ENCODE assay signal across 23 cellular contexts in genomic region chr6:5103250-5103649, GRCh38.
"Had no signal": no experiment of that assay in that cellular context is flagged by ENCODE, and none has a peak within 500 bp of the region (broad histone marks: within the 10 kb centered on the region; RNA-seq: fewer than 3 reads in every experiment).

No MANE protein-coding gene starts in this region.

- H3K27ac ChIP-seq: body of pancreas, esophagus squamous epithelium, foreskin keratinocyte, transverse colon, uterus, VCaP had no signal

- ATAC-seq: activated T-cell treated with anti-CD3 and anti-CD28 coated beads, Interleukin-2, amount 50 U/mL, for 72 hours; body of pancreas; effector memory CD8-positive, alpha-beta T cell; foreskin keratinocyte; stimulated activated naive CD8-positive, alpha-beta T cell treated with anti-CD3 and anti-CD28 coated beads, Interleukin-15, Interleukin-2, amounts not matched to agents 100 U/mL and 50 U/mL, for 24 hours had no signal

- H3K4me3 ChIP-seq: body of pancreas, esophagus squamous epithelium, lung, transverse colon, uterus had no signal

- H3K9me3 ChIP-seq: esophagus squamous epithelium, transverse colon, uterus had no signal

- DNase-seq: activated CD4-positive, alpha-beta T cell treated with anti-CD3 and anti-CD28 coated beads, Interleukin-2, amount 50 U/mL, for 1 hour; activated CD4-positive, CD25-positive, alpha-beta regulatory T cell treated with anti-CD3 and anti-CD28 coated beads, Interleukin-2, amount 50 U/mL, for 72 hours; activated CD8-positive, alpha-beta memory T cell treated with anti-CD3 and anti-CD28 coated beads for 24 hours; activated CD8-positive, alpha-beta memory T cell treated with anti-CD3 and anti-CD28 coated beads, Interleukin-2, amount 50 U/mL, for 48 hours; activated effector memory CD4-positive, alpha-beta T cell treated with anti-CD3 and anti-CD28 coated beads, Interleukin-2, amount 50 U/mL, for 16 hours; activated T-cell treated with anti-CD3 and anti-CD28 coated beads, Interleukin-2, amount 50 U/mL, for 72 hours; body of pancreas; caudate nucleus; effector memory CD8-positive, alpha-beta T cell; esophagus squamous epithelium; foreskin keratinocyte; glutamatergic neuron; hypothalamus; nephron progenitor cell; nucleus accumbens; stimulated activated CD4-positive, alpha-beta T cell treated with anti-CD3 and anti-CD28 coated beads, Interleukin-2, amount 100 ng/mL, for 24 hours; stimulated activated naive CD8-positive, alpha-beta T cell treated with anti-CD3 and anti-CD28 coated beads, Interleukin-15, Interleukin-2, amounts not matched to agents 100 U/mL and 50 U/mL, for 24 hours; substantia nigra; transverse colon; uterus had no signal

- FAIRE-seq: keratinocyte had no signal

- H3K4me1 ChIP-seq: body of pancreas, foreskin keratinocyte, uterus had no signal

- H3K27me3 ChIP-seq: body of pancreas, esophagus squamous epithelium, foreskin keratinocyte, transverse colon, uterus had no signal

- H3K36me3 ChIP-seq: esophagus squamous epithelium, transverse colon, uterus had no signal
